In the genomic region with DNA sequence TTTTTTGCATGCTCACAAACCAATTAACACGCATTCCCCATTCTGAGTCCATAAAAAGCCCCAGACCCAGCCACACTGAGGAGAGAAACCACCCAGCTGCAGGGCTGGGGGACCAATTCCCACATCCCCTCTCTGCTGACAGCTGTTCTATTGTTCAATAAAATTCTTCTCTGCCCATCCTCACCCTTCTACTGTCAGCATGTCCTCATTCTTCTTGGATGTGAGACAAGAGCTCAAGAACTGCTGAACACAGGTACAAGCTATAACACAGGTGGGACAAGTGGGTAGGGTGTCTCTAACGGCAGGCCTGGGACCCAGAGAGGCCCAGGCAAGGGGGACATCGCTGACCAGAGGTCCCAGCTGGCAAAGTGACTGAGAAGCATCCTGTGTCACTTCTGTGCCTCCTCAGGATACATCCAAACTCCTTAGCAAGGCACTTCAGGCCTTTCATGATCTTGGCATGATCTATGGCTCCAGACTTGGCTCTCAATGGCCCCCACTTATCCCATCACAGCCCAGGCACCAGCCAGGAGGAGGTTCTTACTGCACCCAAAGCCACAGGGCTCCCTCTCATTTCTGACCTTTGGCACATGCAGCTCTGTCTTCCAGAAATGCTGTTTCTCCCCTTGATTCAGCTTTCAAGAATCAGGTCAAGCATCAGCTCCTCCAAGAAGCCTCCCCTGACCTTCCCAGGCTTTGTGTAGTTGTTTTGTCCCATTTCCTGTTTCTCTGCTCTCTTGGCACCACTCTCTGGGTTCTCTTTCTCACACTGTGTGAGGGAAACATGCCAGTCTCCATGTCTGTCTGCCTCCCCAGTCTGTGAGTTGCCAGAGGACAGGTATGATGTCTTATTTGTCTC, we compare ENCODE assay signal across 24 cellular contexts. TPM values are rescaled to one million over a fixed set of nuclear protein-coding genes. Genes with fewer than 3 reads are reported as not detected.
DNase-seq lines count a peak whose midpoint lies in the region; ATAC-seq, FAIRE-seq and TF ChIP-seq lines count a peak whose summit lies in the region.
"Had no signal": no experiment of that assay in that cellular context is flagged by ENCODE, and none has a peak within 500 bp of the region (broad histone marks: within the 10 kb centered on the region; RNA-seq: fewer than 3 reads in every experiment).

No MANE protein-coding gene starts in this region.

- DNase-seq in EH (ENCODE audit: low read depth) = peak; percentile 45
- DNase-seq in SJCRH30 = no peak
- DNase-seq in hepatocyte (ENCODE audit: low spot score) = no peak
- DNase-seq in osteoblast (ENCODE audit: insufficient read length, low spot score, missing footprints) = no peak
- no peak for DNase-seq in RCC 7860 (ENCODE audit: low spot score)
- no peak for DNase-seq in midbrain (lab: John Stamatoyannopoulos, UW)
- no peak for DNase-seq in smooth muscle cell (lab: John Stamatoyannopoulos, UW; ENCODE audit: unreplicated experiment)
- DNase-seq: activated CD4-positive, alpha-beta T cell treated with anti-CD3 and anti-CD28 coated beads, Interleukin-2, amount 50 U/mL, for 1 hour; activated CD8-positive, alpha-beta memory T cell treated with anti-CD3 and anti-CD28 coated beads, Interleukin-2, amount 50 U/mL, for 4 hours; activated effector memory CD4-positive, alpha-beta T cell treated with Interleukin-2 at 50 U/mL for 16 hours; kidney glomerular epithelial cell; MV-4-11; NCI-H1930; NCI-H446 treated with DMSO at 0.1 percent for 48 hours; SK-N-SH; stimulated activated CD4-positive, alpha-beta T cell treated with anti-CD3 and anti-CD28 coated beads, Interleukin-15, amount 100 ng/mL, for 24 hours; substantia nigra had no signal

- H3K4me2 ChIP-seq in hepatocyte (no peak overlapping the region), osteoblast (ENCODE audit: insufficient read depth, low read length) (no peak overlapping the region), smooth muscle cell (no peak overlapping the region)
- H3K4me2 ChIP-seq: KMS-11, SK-N-SH had no signal

- 81% methylated on average over 3 of the region's 3 CpGs for WGBS in hepatocyte (ENCODE audit: low lambda C conversion rate, missing lambda C conversion rate)
- 89% methylated on average over 3 of the region's 3 CpGs for WGBS in smooth muscle cell (ENCODE audit: low lambda C conversion rate)

- peaks cover 9% of the 10 kb centered on the region for H3F3A ChIP-seq in smooth muscle cell (ENCODE audit: low read depth)

- ATAC-seq in GM19023 (IDR thresholded peaks at IDR 0.05; ENCODE audit: unreplicated experiment) = no peak

- no peak for FAIRE-seq in RCC 7860 (lab: Jason Lieb, UNC)
- FAIRE-seq: GM12892, H54 had no signal

- H3K79me2 ChIP-seq in hepatocyte (no peaks in the 10 kb centered on the region), osteoblast (ENCODE audit: insufficient read depth, low read length) (no peaks in the 10 kb centered on the region), smooth muscle cell (ENCODE audit: low read depth) (no peaks in the 10 kb centered on the region)

- no peak overlapping the region for H3K9ac ChIP-seq in smooth muscle cell (ENCODE audit: low read depth)
- H3K9ac ChIP-seq: KMS-11, SK-N-SH had no signal

- H4K20me1 ChIP-seq in hepatocyte (ENCODE audit: insufficient read depth, poor library complexity, severe bottlenecking) = no peaks in the 10 kb centered on the region
- no peaks in the 10 kb centered on the region for H4K20me1 ChIP-seq in osteoblast (ENCODE audit: insufficient read depth, low read length)
- no peaks in the 10 kb centered on the region for H4K20me1 ChIP-seq in smooth muscle cell (ENCODE audit: low read depth)

- no peaks in the 10 kb centered on the region for H3K9me2 ChIP-seq in hepatocyte (replicated peaks; ENCODE audit: insufficient read depth)
- H3K9me2 ChIP-seq: SK-N-SH had no signal

- peaks cover 8% of the 10 kb centered on the region for H3K9me3 ChIP-seq in SJCRH30 (replicated peaks)
- H3K9me3 ChIP-seq in hepatocyte (ENCODE audit: low read depth) = no peaks in the 10 kb centered on the region
- no peaks in the 10 kb centered on the region for H3K9me3 ChIP-seq in osteoblast (ENCODE audit: low read depth, low read length)
- no peaks in the 10 kb centered on the region for H3K9me3 ChIP-seq in smooth muscle cell (replicated peaks; ENCODE audit: low read depth)
- H3K9me3 ChIP-seq: SK-N-SH had no signal

- H3K36me3 ChIP-seq in SJCRH30 (no peaks in the 10 kb centered on the region), hepatocyte (replicated peaks; ENCODE audit: insufficient read depth, low read depth) (no peaks in the 10 kb centered on the region), osteoblast (ENCODE audit: insufficient read depth, low read length) (no peaks in the 10 kb centered on the region), smooth muscle cell (ENCODE audit: low read depth) (no peaks in the 10 kb centered on the region)
- H3K36me3 ChIP-seq: right atrium auricular region had no signal

- H2AFZ ChIP-seq in hepatocyte = no peak overlapping the region
- H2AFZ ChIP-seq in osteoblast (ENCODE audit: low read length) = peak overlapping the region; percentile 0
- H2AFZ ChIP-seq in smooth muscle cell (ENCODE audit: low read depth) = no peak overlapping the region

- no peak overlapping the region for H3K4me3 ChIP-seq in SJCRH30
- H3K4me3 ChIP-seq in hepatocyte = no peak overlapping the region
- H3K4me3 ChIP-seq in osteoblast (ENCODE audit: insufficient read depth, low read length) = no peak overlapping the region
- H3K4me3 ChIP-seq in smooth muscle cell = no peak overlapping the region
- H3K4me3 ChIP-seq: right atrium auricular region had no signal

- TF ChIP-seq CTCF in hepatocyte (IDR thresholded peaks at IDR 0.05; ENCODE audit: poor library complexity) (no peak), osteoblast (IDR thresholded peaks at IDR 0.05; ENCODE audit: extremely low read depth, low read depth, low read length) (no peak), smooth muscle cell (IDR thresholded peaks at IDR 0.05; ENCODE audit: borderline replicate concordance, insufficient read depth, poor library complexity, severe bottlenecking) (no peak)

- H3K4me1 ChIP-seq in SJCRH30 (peaks cover 90% of the 10 kb centered on the region), hepatocyte (ENCODE audit: insufficient read depth) (peaks cover 56% of the 10 kb centered on the region), osteoblast (ENCODE audit: insufficient read depth, low read length) (peaks cover 27% of the 10 kb centered on the region), smooth muscle cell (ENCODE audit: low read depth) (peaks cover 6% of the 10 kb centered on the region)

- H3K27me3 ChIP-seq in SJCRH30 (no peaks in the 10 kb centered on the region), hepatocyte (no peaks in the 10 kb centered on the region), osteoblast (ENCODE audit: insufficient read depth, low read length) (no peaks in the 10 kb centered on the region), smooth muscle cell (ENCODE audit: low read depth) (no peaks in the 10 kb centered on the region)
- H3K27me3 ChIP-seq: right atrium auricular region had no signal

- H3K27ac ChIP-seq in SJCRH30 = peak overlapping the region; percentile 93
- H3K27ac ChIP-seq in hepatocyte = peak overlapping the region; percentile 55
- no peak overlapping the region for H3K27ac ChIP-seq in osteoblast (ENCODE audit: low read depth, low read length)
- H3K27ac ChIP-seq in smooth muscle cell (ENCODE audit: low read depth) = no peak overlapping the region
- H3K27ac ChIP-seq: KMS-11, right atrium auricular region, VCaP had no signal

RNA-seq across cellular contexts. Expression of gene ALDH1B1, which starts 7.3 kb away (rescaled TPM):
- total RNA-seq in SJCRH30 (2014; rRNA removed; shearing (Covaris generic)) = 80.3 and 80.8 TPM in 2 replicates
- total RNA-seq in hepatocyte (40.5 and 45.8 TPM in 2 replicates), osteoblast (38.0 and 38.6 TPM in 2 replicates), smooth muscle cell (24.6 and 25.3 TPM in 2 replicates)
- polyA plus RNA-seq in hepatocyte (21.5 and 30.9 TPM in 2 replicates), smooth muscle cell (29.0 and 31.9 TPM in 2 replicates)

RNA-seq across cellular contexts. Expression of gene IGFBPL1, which starts 39.0 kb away (rescaled TPM):
- total RNA-seq in SJCRH30 (2014; rRNA removed; shearing (Covaris generic)) = 42.3 and 44.1 TPM in 2 replicates
- 4.0 and 9.8 TPM in 2 replicates for total RNA-seq in hepatocyte
- polyA plus RNA-seq in hepatocyte = 2.5 and 6.4 TPM in 2 replicates
- total RNA-seq in osteoblast = 0.36 TPM in 1 of 2 replicates, not detected in the other
- total RNA-seq in smooth muscle cell = 7.9 and 9.4 TPM in 2 replicates
- 2.1 and 2.9 TPM in 2 replicates for polyA plus RNA-seq in smooth muscle cell
- polyA plus RNA-seq: CD14-positive monocyte had no signal

Comparison
In these comparisons a context has a peak if more than half of its experiments do, and no peak if none do; other contexts are left out.
1. H3K27ac ChIP-seq: peak in SJCRH30 (single experiment) and hepatocyte (single experiment); none in osteoblast (single experiment) and smooth muscle cell (single experiment).